ENCODE assay signal across 19 cellular contexts in genomic region chr16:31833047-31833446, GRCh38. TPM values are rescaled to one million over a fixed set of nuclear protein-coding genes. Genes with fewer than 3 reads are reported as not detected.
DNase-seq lines count a peak whose midpoint lies in the region; ATAC-seq and TF ChIP-seq lines count a peak whose summit lies in the region.
"Had no signal": no experiment of that assay in that cellular context is flagged by ENCODE, and none has a peak within 500 bp of the region (broad histone marks: within the 10 kb centered on the region; RNA-seq: fewer than 3 reads in every experiment).

No MANE protein-coding gene starts in this region.

- no peak for TF ChIP-seq CTCF in right lobe of liver (IDR thresholded peaks at IDR 0.05)
- TF ChIP-seq CTCF in WTC11 (IDR thresholded peaks at IDR 0.05) = no peak

- intact Hi-C loops in right lobe of liver (cut with DNase I) = no loop called here

- POLR2A ChIA-PET in WTC11 (lab: Charles Lee) = no interaction called here

- no peak overlapping the region for H3K4me3 ChIP-seq in right lobe of liver
- H3K4me3 ChIP-seq: BLaER1 had no signal

- CTCF ChIA-PET in WTC11 (lab: Charles Lee) = no interaction called here

- peaks cover 63% of the 10 kb centered on the region for H3K9me3 Mint-ChIP-seq in WTC11

- WGBS in right lobe of liver (ENCODE audit: insufficient coverage, low coverage, low lambda C conversion rate, missing lambda C conversion rate) = 43% methylated on average over 3 of the region's 3 CpGs

- H3K36me3 Mint-ChIP-seq in WTC11 = peaks cover 51% of the 10 kb centered on the region
- H3K36me3 Mint-ChIP-seq: CD14-positive monocyte; CD4-positive, CD25-positive, alpha-beta regulatory T cell had no signal

- H3K36me3 ChIP-seq in right lobe of liver = no peaks in the 10 kb centered on the region
- H3K36me3 ChIP-seq: BE2C, BLaER1 had no signal

- H3K27ac Mint-ChIP-seq in WTC11 = no peak overlapping the region
- H3K27ac Mint-ChIP-seq: CD4-positive, CD25-positive, alpha-beta regulatory T cell; CD8-positive, alpha-beta memory T cell had no signal

- no peaks in the 10 kb centered on the region for H3K4me1 ChIP-seq in right lobe of liver
- H3K4me1 ChIP-seq: BE2C, BLaER1, Caco-2 had no signal

- ATAC-seq in right lobe of liver = no peak
- no peak for ATAC-seq in WTC11

- no peak overlapping the region for H3K27ac ChIP-seq in right lobe of liver
- H3K27ac ChIP-seq: BLaER1 had no signal

- no peak for TF ChIP-seq POLR2A in right lobe of liver (IDR thresholded peaks at IDR 0.05)

- H3K27me3 Mint-ChIP-seq in WTC11 (ENCODE audit: low read depth) = peaks cover 17% of the 10 kb centered on the region
- H3K27me3 Mint-ChIP-seq: CD4-positive, CD25-positive, alpha-beta regulatory T cell had no signal

- no peaks in the 10 kb centered on the region for H3K27me3 ChIP-seq in right lobe of liver
- H3K27me3 ChIP-seq: BE2C, BLaER1 had no signal

- H3K4me3 Mint-ChIP-seq in WTC11 = no peak overlapping the region
- H3K4me3 Mint-ChIP-seq: CD14-positive monocyte; CD4-positive, alpha-beta memory T cell; CD4-positive, CD25-positive, alpha-beta regulatory T cell; CD8-positive, alpha-beta memory T cell had no signal

- no peaks in the 10 kb centered on the region for H3K9me3 ChIP-seq in right lobe of liver
- H3K9me3 ChIP-seq: BE2C, Caco-2 had no signal

- DNase-seq in CMK (ENCODE audit: low read depth) = peak; percentile 15
- peak; percentile 4 for DNase-seq in MV-4-11 (lab: John Stamatoyannopoulos, UW)
- DNase-seq in OCI-M1 (lab: John Stamatoyannopoulos, UW) = peak; percentile 73
- no peak for DNase-seq in right lobe of liver
- DNase-seq in medulla oblongata (ENCODE audit: extremely low spot score) = no peak
- DNase-seq in WTC11 (ENCODE audit: low spot score) = no peak
- DNase-seq: 8988T; ACHN; BE2C; C1 segment of cervical spinal cord; Caco-2; Calu3; CD4-positive, alpha-beta memory T cell; CD4-positive, CD25-positive, alpha-beta regulatory T cell; CD8-positive, alpha-beta memory T cell; DMS79 treated with DMSO at 0.1 percent for 48 hours; GF-D8 had no signal

- no peaks in the 10 kb centered on the region for H3K4me1 Mint-ChIP-seq in WTC11
- H3K4me1 Mint-ChIP-seq: CD14-positive monocyte; CD4-positive, alpha-beta memory T cell; CD4-positive, CD25-positive, alpha-beta regulatory T cell; CD8-positive, alpha-beta memory T cell had no signal

TF ChIP-seq in WTC11, 78 proteins besides CTCF, POLR2A, EP300 and RAD21:
- TF ChIP-seq ATF6 (CRISPR knock-in tag; IDR thresholded peaks at IDR 0.05) = no peak
- no peak for TF ChIP-seq USF2 (CRISPR knock-in tag; IDR thresholded peaks at IDR 0.05)
- TF ChIP-seq ZNF532 (CRISPR knock-in tag; IDR thresholded peaks at IDR 0.05; ENCODE audit: borderline replicate concordance) = no peak
- no peak for TF ChIP-seq CREB1 (CRISPR knock-in tag; IDR thresholded peaks at IDR 0.05)
- TF ChIP-seq SMAD3 (CRISPR knock-in tag; IDR thresholded peaks at IDR 0.05; ENCODE audit: borderline replicate concordance) = no peak
- TF ChIP-seq JUN (CRISPR knock-in tag; IDR thresholded peaks at IDR 0.05) = no peak
- TF ChIP-seq ATF1 (CRISPR knock-in tag; IDR thresholded peaks at IDR 0.05) = no peak
- TF ChIP-seq ZNF423 (CRISPR knock-in tag; IDR thresholded peaks at IDR 0.05) = no peak
- TF ChIP-seq ZNF416 (CRISPR knock-in tag; IDR thresholded peaks at IDR 0.05) = no peak
- TF ChIP-seq MAX (CRISPR knock-in tag; IDR thresholded peaks at IDR 0.05) = no peak
- TF ChIP-seq EMX1 (CRISPR knock-in tag; IDR thresholded peaks at IDR 0.05) = no peak
- no peak for TF ChIP-seq ESRRA (CRISPR knock-in tag; IDR thresholded peaks at IDR 0.05; ENCODE audit: borderline replicate concordance)
- no peak for TF ChIP-seq ZNF671 (CRISPR knock-in tag; IDR thresholded peaks at IDR 0.05)
- TF ChIP-seq ZNF317 (CRISPR knock-in tag; IDR thresholded peaks at IDR 0.05; ENCODE audit: borderline replicate concordance, low read depth) = no peak
- TF ChIP-seq TP53 (CRISPR knock-in tag; IDR thresholded peaks at IDR 0.05) = no peak
- no peak for TF ChIP-seq ZNF263 (CRISPR knock-in tag; IDR thresholded peaks at IDR 0.05; ENCODE audit: low read depth)
- TF ChIP-seq ZNF396 (CRISPR knock-in tag; IDR thresholded peaks at IDR 0.05; ENCODE audit: borderline replicate concordance) = no peak
- TF ChIP-seq SOX15 (CRISPR knock-in tag; IDR thresholded peaks at IDR 0.05) = no peak
- TF ChIP-seq ZSCAN18 (CRISPR knock-in tag; IDR thresholded peaks at IDR 0.05) = no peak
- no peak for TF ChIP-seq ZBTB43 (CRISPR knock-in tag; IDR thresholded peaks at IDR 0.05)

RNA-seq across cellular contexts. Expression of gene ZNF267, which starts 40.6 kb away (rescaled TPM):
- total RNA-seq in right lobe of liver (1 to 10 TPM; 2.7 to 5.6 (median 3.7) TPM), WTC11 (2021) (18.6 to 25.3 TPM (median 21.8 TPM) in 3 replicates)

Comparison
In these comparisons a context has a peak if more than half of its experiments do, and no peak if none do; other contexts are left out.
1. DNase-seq: peak in CMK (single experiment), MV-4-11 (single experiment) and OCI-M1 (single experiment); none in right lobe of liver (0 of 3), medulla oblongata (single experiment) and WTC11 (single experiment).